8 cellular contexts compared by ENCODE assay signal in the genomic region with DNA sequence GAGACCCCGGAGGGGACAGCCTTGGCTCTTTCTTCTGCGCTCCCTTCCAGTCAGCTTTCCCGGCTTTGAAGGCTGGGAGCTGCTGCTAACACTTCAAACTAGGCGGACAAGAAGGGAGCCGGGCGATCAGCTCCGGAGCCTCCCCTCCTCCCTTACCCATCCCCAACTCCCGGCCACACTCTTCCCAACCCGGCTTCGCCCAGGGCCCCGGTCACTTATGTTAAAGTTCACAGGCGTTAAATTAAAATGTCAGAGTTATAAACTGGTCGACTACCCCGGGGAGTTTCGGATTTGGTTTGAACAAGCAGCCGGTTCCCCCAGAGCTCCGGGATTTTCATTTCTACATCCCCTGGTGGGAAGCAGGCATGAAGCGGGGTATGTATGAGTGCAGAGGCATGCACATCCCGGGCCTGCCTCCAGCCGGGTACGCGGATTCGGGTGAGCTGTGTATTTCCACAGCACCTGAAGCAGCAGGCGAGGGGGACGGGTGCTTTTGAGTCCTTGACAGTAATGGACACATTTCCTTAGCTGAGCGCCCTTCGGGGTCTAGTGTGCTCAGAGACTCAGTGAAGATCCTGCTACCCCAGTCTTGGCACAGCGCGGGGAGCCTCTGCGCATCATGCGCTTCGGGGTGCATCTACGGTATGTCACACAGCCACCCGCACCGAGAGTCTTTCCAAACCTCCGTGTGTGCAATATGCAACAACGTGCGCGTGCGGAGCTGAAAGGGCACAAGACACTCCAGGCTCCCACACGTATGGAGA. TPM values are rescaled to one million over a fixed set of nuclear protein-coding genes. Genes with fewer than 3 reads are reported as not detected.
DNase-seq lines count a peak whose midpoint lies in the region; ATAC-seq and TF ChIP-seq lines count a peak whose summit lies in the region.

No MANE protein-coding gene starts in this region.

- H3K9me3 ChIP-seq in BE2C = no peaks in the 10 kb centered on the region
- H3K9me3 ChIP-seq in T-helper 17 cell (ENCODE audit: control insufficient read depth, low read length, poor library complexity, severe bottlenecking) = peaks cover 3% of the 10 kb centered on the region

- H3K27me3 ChIP-seq in BE2C = no peaks in the 10 kb centered on the region

- H3K27me3 Mint-ChIP-seq in T-helper 17 cell (peaks cover 67% of the 10 kb centered on the region), nephron progenitor cell (ENCODE audit: low read depth, poor library complexity) (peaks cover 21% of the 10 kb centered on the region)

- H3K4me3 ChIP-seq in BE2C (ENCODE audit: low read depth, low read length) (peak overlapping the region; percentile 95), foreskin fibroblast (ENCODE audit: low read depth in 1 of 2, low read length in 2 of 2) (peak overlapping the region in 1 of 2 donors; percentile 63)

- H3K36me3 ChIP-seq in BE2C = peaks cover 29% of the 10 kb centered on the region

- H3K36me3 Mint-ChIP-seq in T-helper 17 cell (ENCODE audit: low read depth) (peaks cover 2% of the 10 kb centered on the region), nephron progenitor cell (ENCODE audit: low read depth) (no peaks in the 10 kb centered on the region)

- DNase-seq in BE2C (peak; percentile 42), T-helper 17 cell (no peak), foreskin fibroblast (peak; percentile 0 to 18), nephron progenitor cell (peak; percentile 42), NCI-H2196 (lab: John Stamatoyannopoulos, UW; ENCODE audit: unreplicated experiment) (no peak)

- H3K4me1 ChIP-seq in BE2C = peaks cover 5% of the 10 kb centered on the region

- no peak overlapping the region for H3K27ac Mint-ChIP-seq in T-helper 17 cell
- peak overlapping the region; percentile 32 for H3K27ac Mint-ChIP-seq in nephron progenitor cell

- TF ChIP-seq CTCF in BE2C (IDR thresholded peaks at IDR 0.05; ENCODE audit: low read depth, low read length) (no peak), foreskin fibroblast (IDR thresholded peaks at IDR 0.05; ENCODE audit: low read depth, low read length) (no peak), nephron progenitor cell (IDR thresholded peaks at IDR 0.05) (no peak)

- H3K4me3 Mint-ChIP-seq in T-helper 17 cell = peak overlapping the region; percentile 91
- H3K4me3 Mint-ChIP-seq in nephron progenitor cell = peak overlapping the region; percentile 89

- ATAC-seq in T-helper 17 cell = no peak
- ATAC-seq in HG03139 (IDR thresholded peaks at IDR 0.05; ENCODE audit: unreplicated experiment) = no peak
- no peak for ATAC-seq in HG02970 (IDR thresholded peaks at IDR 0.05; ENCODE audit: low FRiP score, unreplicated experiment)
- no peak for ATAC-seq in HG02759 (IDR thresholded peaks at IDR 0.05; ENCODE audit: unreplicated experiment)

- no peaks in the 10 kb centered on the region for H3K9me3 Mint-ChIP-seq in nephron progenitor cell

- peaks cover 18% of the 10 kb centered on the region for H3K4me1 Mint-ChIP-seq in T-helper 17 cell
- H3K4me1 Mint-ChIP-seq in nephron progenitor cell = peaks cover 54% of the 10 kb centered on the region

RNA-seq across cellular contexts. Expression of a gene that starts 0.9 kb away (rescaled TPM):
- polyA plus RNA-seq in BE2C (2012; ENCODE audit: insufficient read depth, insufficient read length, low read depth) = 35.6 TPM
- under 1 TPM in 1 of 2 donors, not detected in 1; 0.18 TPM for total RNA-seq in T-helper 17 cell

Comparison
In these comparisons a context has a peak if more than half of its experiments do, and no peak if none do; other contexts are left out.
1. DNase-seq: peak in BE2C (single experiment), foreskin fibroblast (2 of 2) and nephron progenitor cell (single experiment); none in T-helper 17 cell (0 of 3) and NCI-H2196 (single experiment).